1 cellular context compared by ENCODE assay signal in the genomic region with DNA sequence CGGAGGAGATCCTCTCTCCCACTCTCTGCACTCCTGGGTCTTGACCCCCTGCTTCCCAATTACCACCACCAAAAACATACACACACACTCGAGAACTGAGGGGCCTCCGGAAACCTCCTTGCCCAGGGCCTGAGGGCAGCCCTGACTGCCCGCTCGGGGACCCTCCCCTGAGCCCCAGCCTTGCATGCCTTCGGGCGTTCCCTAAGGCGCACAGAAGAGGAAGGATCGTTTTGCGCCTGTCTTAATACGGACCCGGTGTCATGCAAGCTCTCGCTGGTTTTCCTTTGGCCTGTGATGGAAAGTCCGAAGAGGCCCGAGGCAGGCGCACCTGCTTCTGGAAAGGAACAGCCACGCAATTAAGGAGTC.
TF ChIP-seq lines count a peak whose summit lies in the region.

No MANE protein-coding gene starts in this region.

TF ChIP-seq in K562, 482 proteins besides CTCF, POLR2A, EP300 and RAD21 (continued from another document):
- TF ChIP-seq ZC3H11A (IDR thresholded peaks at IDR 0.05; ENCODE audit: low read depth, low read length) (no peak), EHMT2 (IDR thresholded peaks at IDR 0.05) (no peak), ZBTB1 (CRISPR knock-in tag; IDR thresholded peaks at IDR 0.05; ENCODE audit: borderline replicate concordance, low read depth) (no peak), ZNF165 (CRISPR knock-in tag; IDR thresholded peaks at IDR 0.05; ENCODE audit: borderline replicate concordance) (no peak), NFYB (IDR thresholded peaks at IDR 0.05; ENCODE audit: extremely low read depth, insufficient read length) (no peak), ZNF583 (CRISPR knock-in tag; IDR thresholded peaks at IDR 0.05) (no peak), ZBTB40 (IDR thresholded peaks at IDR 0.05) (no peak), ZBTB40 (CRISPR knock-in tag; IDR thresholded peaks at IDR 0.05) (no peak)
- TF ChIP-seq, protein P1, sequence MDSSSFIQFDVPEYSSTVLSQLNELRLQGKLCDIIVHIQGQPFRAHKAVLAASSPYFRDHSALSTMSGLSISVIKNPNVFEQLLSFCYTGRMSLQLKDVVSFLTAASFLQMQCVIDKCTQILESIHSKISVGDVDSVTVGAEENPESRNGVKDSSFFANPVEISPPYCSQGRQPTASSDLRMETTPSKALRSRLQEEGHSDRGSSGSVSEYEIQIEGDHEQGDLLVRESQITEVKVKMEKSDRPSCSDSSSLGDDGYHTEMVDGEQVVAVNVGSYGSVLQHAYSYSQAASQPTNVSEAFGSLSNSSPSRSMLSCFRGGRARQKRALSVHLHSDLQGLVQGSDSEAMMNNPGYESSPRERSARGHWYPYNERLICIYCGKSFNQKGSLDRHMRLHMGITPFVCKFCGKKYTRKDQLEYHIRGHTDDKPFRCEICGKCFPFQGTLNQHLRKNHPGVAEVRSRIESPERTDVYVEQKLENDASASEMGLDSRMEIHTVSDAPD (CRISPR knock-in tag; IDR thresholded peaks at IDR 0.05), result no peak
- TF ChIP-seq, protein P2, sequence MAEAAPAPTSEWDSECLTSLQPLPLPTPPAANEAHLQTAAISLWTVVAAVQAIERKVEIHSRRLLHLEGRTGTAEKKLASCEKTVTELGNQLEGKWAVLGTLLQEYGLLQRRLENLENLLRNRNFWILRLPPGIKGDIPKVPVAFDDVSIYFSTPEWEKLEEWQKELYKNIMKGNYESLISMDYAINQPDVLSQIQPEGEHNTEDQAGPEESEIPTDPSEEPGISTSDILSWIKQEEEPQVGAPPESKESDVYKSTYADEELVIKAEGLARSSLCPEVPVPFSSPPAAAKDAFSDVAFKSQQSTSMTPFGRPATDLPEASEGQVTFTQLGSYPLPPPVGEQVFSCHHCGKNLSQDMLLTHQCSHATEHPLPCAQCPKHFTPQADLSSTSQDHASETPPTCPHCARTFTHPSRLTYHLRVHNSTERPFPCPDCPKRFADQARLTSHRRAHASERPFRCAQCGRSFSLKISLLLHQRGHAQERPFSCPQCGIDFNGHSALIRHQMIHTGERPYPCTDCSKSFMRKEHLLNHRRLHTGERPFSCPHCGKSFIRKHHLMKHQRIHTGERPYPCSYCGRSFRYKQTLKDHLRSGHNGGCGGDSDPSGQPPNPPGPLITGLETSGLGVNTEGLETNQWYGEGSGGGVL (CRISPR knock-in tag; IDR thresholded peaks at IDR 0.05), result no peak
- TF ChIP-seq, protein P3, sequence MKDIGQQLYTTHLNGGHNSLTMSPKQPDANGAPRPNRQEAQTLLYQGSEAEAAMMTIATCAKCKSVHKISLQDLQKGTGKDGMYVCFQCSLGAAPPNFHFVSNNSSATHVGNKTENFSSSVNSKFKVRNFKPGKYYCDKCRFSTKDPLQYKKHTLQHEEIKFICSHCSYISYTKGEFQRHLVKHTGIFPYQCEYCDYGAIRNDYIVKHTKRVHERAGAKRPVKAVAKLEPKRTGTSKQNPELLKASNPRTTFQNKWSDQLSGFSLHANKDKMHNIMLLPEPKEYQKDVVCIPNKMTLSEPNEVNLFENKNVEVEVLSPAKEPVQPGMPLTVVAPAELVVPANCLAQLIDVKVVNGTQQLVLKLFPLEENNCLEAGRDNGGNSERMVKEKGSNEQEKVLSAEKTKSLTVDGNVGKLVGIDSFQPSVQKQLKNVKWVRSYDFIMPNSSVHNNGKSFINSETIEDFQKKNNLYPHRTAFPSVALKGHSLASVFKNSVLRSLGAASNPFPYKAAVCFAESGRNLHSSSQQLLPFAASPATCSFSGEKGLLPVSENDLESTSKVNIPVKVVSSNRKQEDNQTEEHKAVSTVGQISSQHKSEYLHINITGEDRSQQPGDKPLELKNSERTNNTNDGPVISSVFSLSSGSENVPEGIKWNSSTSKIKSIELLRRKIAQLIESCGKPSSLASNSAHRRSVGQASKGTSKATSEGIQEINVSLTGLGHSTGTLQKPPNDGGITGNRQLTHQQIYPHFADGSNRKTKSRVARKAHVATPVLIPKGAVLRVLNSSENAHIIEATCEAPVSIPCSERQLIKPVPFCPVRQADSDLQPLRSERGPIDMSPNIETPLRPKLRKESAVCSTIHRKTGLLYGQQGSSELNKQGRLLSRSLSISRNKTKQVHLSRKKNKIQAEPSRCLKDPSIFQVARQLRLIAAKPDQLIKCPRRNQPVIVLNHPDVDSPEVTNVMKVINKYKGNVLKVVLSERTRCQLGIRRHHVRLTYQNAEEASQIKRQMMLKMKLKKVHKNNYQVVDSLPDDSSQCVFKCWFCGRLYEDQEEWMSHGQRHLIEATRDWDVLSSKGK (CRISPR knock-in tag; IDR thresholded peaks at IDR 0.05), result no peak
